Comparison of ENCODE assay signal across 1 cellular context in genomic region chr16:4290236-4290830, GRCh38.
TF ChIP-seq lines count a peak whose summit lies in the region.

No MANE protein-coding gene starts in this region.

TF ChIP-seq in HEK293, 187 proteins besides CTCF, POLR2A, EP300 and RAD21 (continued from another document):
- TF ChIP-seq ZNF280D (tag by site-specific recombination; IDR thresholded peaks at IDR 0.05) (no peak), SP7 (tag by site-specific recombination; IDR thresholded peaks at IDR 0.05) (peak; percentile 86), ZNF623 (tag by site-specific recombination; IDR thresholded peaks at IDR 0.05) (no peak), ZBTB21 (tag by site-specific recombination; IDR thresholded peaks at IDR 0.05) (peak; percentile 57), ZNF341 (tag by site-specific recombination; IDR thresholded peaks at IDR 0.05; ENCODE audit: low read depth) (no peak), ZNF837 (tag by site-specific recombination; IDR thresholded peaks at IDR 0.05) (no peak), ZFHX2 (tag by site-specific recombination; conservative IDR thresholded peaks at IDR 0.05) (peak; percentile 48), ZFP3 (tag by site-specific recombination; IDR thresholded peaks at IDR 0.05; ENCODE audit: low read depth) (no peak), INSM2 (tag by site-specific recombination; IDR thresholded peaks at IDR 0.05) (peak; percentile 76; the same call in 1 of the 2 replicates), ZNF274 (IDR thresholded peaks at IDR 0.05; ENCODE audit: low read length) (no peak), ZNF274 (tag by site-specific recombination; IDR thresholded peaks at IDR 0.05; ENCODE audit: borderline replicate concordance) (no peak), ZNF292 (tag by site-specific recombination; IDR thresholded peaks at IDR 0.05; ENCODE audit: borderline replicate concordance, low read depth) (no peak), ZSCAN23 (tag by site-specific recombination; IDR thresholded peaks at IDR 0.05) (0 out of 2 replicates have a peak, but pooled peaks have one; percentile 39)
